Comparison of ENCODE assay signal across 8 cellular contexts in the genomic region with DNA sequence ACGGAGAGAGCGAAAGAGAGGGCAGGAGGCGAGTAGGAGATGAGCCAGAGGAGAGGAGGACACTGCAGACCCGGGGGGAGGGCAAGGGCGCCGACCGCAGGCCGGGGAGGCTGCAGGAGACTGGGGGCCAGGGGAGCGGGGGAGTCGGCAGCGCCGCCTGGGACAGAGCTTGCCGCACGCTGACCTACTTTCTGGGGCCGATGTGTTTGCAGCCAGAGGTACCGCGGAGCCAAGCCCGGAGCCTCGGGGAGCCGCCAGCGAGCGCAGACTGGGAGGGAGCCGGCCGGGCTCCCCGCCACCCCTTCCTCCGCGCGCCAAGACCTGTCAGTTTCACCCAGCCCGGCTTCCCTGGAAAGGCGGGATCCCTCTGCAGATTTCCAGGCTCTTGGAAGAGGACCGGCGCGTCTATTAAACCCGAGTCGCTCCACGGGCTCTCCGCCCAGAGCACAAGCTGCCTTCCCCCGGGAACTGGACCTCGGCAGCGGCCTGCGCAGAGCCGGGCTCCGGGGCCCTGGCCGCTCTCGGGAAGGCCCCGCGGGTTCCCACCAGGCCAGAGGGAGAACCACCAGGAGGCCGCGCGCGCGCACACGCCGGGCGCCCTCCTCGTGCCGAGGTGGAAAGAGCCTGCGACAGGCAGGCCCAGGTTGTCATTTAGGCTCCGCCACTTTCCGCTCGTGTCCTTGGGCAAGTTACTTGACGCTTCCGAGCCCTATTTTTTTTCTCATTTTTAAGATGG.
DNase-seq lines count a peak whose midpoint lies in the region; ATAC-seq and TF ChIP-seq lines count a peak whose summit lies in the region.

No MANE protein-coding gene starts in this region.

- TF ChIP-seq CTCF in neural crest cell (conservative IDR thresholded peaks at IDR 0.05) = peak; percentile 20

- H3K27me3 Mint-ChIP-seq in activated naive CD4-positive, alpha-beta T cell treated with anti-CD3 and anti-CD28 coated beads, Interleukin-2, amount 50 U/mL, for 24 hours = peaks cover 38% of the 10 kb centered on the region
- peaks cover 34% of the 10 kb centered on the region for H3K27me3 Mint-ChIP-seq in neural crest cell (ENCODE audit: low read depth)

- H3K4me3 Mint-ChIP-seq in activated naive CD4-positive, alpha-beta T cell treated with anti-CD3 and anti-CD28 coated beads, Interleukin-2, amount 50 U/mL, for 24 hours = peak overlapping the region; percentile 77
- H3K4me3 Mint-ChIP-seq in neural crest cell = peak overlapping the region; percentile 82

- no peak overlapping the region for H3K27ac Mint-ChIP-seq in activated naive CD4-positive, alpha-beta T cell treated with anti-CD3 and anti-CD28 coated beads, Interleukin-2, amount 50 U/mL, for 24 hours
- no peak overlapping the region for H3K27ac Mint-ChIP-seq in neural crest cell (ENCODE audit: unreplicated experiment)

- ATAC-seq in GM18868 (IDR thresholded peaks at IDR 0.05; ENCODE audit: unreplicated experiment) (no peak), GM21737 (IDR thresholded peaks at IDR 0.05; ENCODE audit: unreplicated experiment) (no peak)

- peaks cover 8% of the 10 kb centered on the region for H3K4me1 Mint-ChIP-seq in activated naive CD4-positive, alpha-beta T cell treated with anti-CD3 and anti-CD28 coated beads, Interleukin-2, amount 50 U/mL, for 24 hours
- peaks cover 8% of the 10 kb centered on the region for H3K4me1 Mint-ChIP-seq in neural crest cell

- H3K36me3 Mint-ChIP-seq in activated naive CD4-positive, alpha-beta T cell treated with anti-CD3 and anti-CD28 coated beads, Interleukin-2, amount 50 U/mL, for 24 hours = no peaks in the 10 kb centered on the region
- H3K36me3 Mint-ChIP-seq in neural crest cell (ENCODE audit: low read depth) = no peaks in the 10 kb centered on the region

- no peaks in the 10 kb centered on the region for H3K9me3 Mint-ChIP-seq in activated naive CD4-positive, alpha-beta T cell treated with anti-CD3 and anti-CD28 coated beads, Interleukin-2, amount 50 U/mL, for 24 hours
- no peaks in the 10 kb centered on the region for H3K9me3 Mint-ChIP-seq in neural crest cell

- DNase-seq in COLO668 (lab: John Stamatoyannopoulos, UW; ENCODE audit: unreplicated experiment) (peak; percentile 68), HT1080 (ENCODE audit: low read depth) (peak; percentile 44), glomerular visceral epithelial cell (ENCODE audit: extremely low spot score) (peak; percentile 48), neural crest cell (ENCODE audit: low read depth, low spot score) (peak; percentile 44), 8988T (no peak)
